Comparison of ENCODE assay signal across 1 cellular context in the genomic region with DNA sequence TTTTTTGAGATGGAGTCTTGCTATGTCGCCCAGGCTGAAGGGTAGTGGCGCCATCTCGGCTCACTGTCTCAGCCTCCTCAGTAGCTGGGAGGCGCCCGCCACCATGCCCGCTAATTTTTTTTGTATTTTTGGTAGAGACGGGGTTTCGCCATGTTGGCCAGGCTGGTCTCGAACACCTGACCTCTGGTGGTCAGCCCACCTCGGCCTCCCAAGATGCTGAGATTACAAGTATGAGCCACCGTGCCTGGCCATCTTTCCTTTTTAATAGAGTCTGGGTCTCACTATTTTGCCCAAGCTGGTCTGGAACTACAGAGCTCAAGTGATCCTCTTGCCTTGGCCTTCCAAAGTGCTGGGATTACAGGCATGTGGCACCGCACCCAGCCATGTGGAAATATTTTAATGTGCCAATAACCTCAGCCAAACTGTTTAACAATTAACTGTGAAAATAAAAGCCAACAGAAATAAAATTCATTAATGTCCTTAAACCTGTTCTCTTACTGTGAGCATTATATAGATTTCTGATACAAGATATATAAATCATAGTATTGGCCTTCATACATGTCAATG.
TF ChIP-seq lines count a peak whose summit lies in the region.

No MANE protein-coding gene starts in this region.

TF ChIP-seq in GM12878, 131 proteins besides CTCF, POLR2A, EP300 and RAD21:
- TF ChIP-seq, protein P1, sequence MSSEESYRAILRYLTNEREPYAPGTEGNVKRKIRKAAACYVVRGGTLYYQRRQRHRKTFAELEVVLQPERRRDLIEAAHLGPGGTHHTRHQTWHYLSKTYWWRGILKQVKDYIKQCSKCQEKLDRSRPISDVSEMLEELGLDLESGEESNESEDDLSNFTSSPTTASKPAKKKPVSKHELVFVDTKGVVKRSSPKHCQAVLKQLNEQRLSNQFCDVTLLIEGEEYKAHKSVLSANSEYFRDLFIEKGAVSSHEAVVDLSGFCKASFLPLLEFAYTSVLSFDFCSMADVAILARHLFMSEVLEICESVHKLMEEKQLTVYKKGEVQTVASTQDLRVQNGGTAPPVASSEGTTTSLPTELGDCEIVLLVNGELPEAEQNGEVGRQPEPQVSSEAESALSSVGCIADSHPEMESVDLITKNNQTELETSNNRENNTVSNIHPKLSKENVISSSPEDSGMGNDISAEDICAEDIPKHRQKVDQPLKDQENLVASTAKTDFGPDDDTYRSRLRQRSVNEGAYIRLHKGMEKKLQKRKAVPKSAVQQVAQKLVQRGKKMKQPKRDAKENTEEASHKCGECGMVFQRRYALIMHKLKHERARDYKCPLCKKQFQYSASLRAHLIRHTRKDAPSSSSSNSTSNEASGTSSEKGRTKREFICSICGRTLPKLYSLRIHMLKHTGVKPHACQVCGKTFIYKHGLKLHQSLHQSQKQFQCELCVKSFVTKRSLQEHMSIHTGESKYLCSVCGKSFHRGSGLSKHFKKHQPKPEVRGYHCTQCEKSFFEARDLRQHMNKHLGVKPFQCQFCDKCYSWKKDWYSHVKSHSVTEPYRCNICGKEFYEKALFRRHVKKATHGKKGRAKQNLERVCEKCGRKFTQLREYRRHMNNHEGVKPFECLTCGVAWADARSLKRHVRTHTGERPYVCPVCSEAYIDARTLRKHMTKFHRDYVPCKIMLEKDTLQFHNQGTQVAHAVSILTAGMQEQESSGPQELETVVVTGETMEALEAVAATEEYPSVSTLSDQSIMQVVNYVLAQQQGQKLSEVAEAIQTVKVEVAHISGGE (CRISPR knock-in tag; IDR thresholded peaks at IDR 0.05): no peak
- TF ChIP-seq, protein P2, sequence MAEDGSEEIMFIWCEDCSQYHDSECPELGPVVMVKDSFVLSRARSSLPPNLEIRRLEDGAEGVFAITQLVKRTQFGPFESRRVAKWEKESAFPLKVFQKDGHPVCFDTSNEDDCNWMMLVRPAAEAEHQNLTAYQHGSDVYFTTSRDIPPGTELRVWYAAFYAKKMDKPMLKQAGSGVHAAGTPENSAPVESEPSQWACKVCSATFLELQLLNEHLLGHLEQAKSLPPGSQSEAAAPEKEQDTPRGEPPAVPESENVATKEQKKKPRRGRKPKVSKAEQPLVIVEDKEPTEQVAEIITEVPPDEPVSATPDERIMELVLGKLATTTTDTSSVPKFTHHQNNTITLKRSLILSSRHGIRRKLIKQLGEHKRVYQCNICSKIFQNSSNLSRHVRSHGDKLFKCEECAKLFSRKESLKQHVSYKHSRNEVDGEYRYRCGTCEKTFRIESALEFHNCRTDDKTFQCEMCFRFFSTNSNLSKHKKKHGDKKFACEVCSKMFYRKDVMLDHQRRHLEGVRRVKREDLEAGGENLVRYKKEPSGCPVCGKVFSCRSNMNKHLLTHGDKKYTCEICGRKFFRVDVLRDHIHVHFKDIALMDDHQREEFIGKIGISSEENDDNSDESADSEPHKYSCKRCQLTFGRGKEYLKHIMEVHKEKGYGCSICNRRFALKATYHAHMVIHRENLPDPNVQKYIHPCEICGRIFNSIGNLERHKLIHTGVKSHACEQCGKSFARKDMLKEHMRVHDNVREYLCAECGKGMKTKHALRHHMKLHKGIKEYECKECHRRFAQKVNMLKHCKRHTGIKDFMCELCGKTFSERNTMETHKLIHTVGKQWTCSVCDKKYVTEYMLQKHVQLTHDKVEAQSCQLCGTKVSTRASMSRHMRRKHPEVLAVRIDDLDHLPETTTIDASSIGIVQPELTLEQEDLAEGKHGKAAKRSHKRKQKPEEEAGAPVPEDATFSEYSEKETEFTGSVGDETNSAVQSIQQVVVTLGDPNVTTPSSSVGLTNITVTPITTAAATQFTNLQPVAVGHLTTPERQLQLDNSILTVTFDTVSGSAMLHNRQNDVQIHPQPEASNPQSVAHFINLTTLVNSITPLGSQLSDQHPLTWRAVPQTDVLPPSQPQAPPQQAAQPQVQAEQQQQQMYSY (CRISPR knock-in tag; IDR thresholded peaks at IDR 0.05): no peak
- no peak for TF ChIP-seq TCF7 (IDR thresholded peaks at IDR 0.05; ENCODE audit: borderline replicate concordance)
- no peak for TF ChIP-seq PAX5 (IDR thresholded peaks at IDR 0.05; ENCODE audit: borderline replicate concordance, low read depth, low read length)
- TF ChIP-seq NFXL1 (IDR thresholded peaks at IDR 0.05; ENCODE audit: borderline replicate concordance): no peak
- no peak for TF ChIP-seq ZSCAN29 (IDR thresholded peaks at IDR 0.05)
- TF ChIP-seq, protein P3, sequence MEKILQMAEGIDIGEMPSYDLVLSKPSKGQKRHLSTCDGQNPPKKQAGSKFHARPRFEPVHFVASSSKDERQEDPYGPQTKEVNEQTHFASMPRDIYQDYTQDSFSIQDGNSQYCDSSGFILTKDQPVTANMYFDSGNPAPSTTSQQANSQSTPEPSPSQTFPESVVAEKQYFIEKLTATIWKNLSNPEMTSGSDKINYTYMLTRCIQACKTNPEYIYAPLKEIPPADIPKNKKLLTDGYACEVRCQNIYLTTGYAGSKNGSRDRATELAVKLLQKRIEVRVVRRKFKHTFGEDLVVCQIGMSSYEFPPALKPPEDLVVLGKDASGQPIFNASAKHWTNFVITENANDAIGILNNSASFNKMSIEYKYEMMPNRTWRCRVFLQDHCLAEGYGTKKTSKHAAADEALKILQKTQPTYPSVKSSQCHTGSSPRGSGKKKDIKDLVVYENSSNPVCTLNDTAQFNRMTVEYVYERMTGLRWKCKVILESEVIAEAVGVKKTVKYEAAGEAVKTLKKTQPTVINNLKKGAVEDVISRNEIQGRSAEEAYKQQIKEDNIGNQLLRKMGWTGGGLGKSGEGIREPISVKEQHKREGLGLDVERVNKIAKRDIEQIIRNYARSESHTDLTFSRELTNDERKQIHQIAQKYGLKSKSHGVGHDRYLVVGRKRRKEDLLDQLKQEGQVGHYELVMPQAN (conservative IDR thresholded peaks at IDR 0.05): no peak
- TF ChIP-seq CREM (IDR thresholded peaks at IDR 0.05; ENCODE audit: low read depth): no peak
- TF ChIP-seq YBX1 (IDR thresholded peaks at IDR 0.05): no peak
- TF ChIP-seq, protein P4, sequence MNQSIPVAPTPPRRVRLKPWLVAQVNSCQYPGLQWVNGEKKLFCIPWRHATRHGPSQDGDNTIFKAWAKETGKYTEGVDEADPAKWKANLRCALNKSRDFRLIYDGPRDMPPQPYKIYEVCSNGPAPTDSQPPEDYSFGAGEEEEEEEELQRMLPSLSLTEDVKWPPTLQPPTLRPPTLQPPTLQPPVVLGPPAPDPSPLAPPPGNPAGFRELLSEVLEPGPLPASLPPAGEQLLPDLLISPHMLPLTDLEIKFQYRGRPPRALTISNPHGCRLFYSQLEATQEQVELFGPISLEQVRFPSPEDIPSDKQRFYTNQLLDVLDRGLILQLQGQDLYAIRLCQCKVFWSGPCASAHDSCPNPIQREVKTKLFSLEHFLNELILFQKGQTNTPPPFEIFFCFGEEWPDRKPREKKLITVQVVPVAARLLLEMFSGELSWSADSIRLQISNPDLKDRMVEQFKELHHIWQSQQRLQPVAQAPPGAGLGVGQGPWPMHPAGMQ (IDR thresholded peaks at IDR 0.05; ENCODE audit: borderline replicate concordance): no peak
